ENCODE assay signal across 8 cellular contexts in genomic region chr11:61827573-61828378, GRCh38. TPM values are rescaled to one million over a fixed set of nuclear protein-coding genes. Genes with fewer than 3 reads are reported as not detected.
A peak's percentile ranks its signal among the peaks of the same experiment; 100 is the strongest.
DNase-seq lines count a peak whose midpoint lies in the region; ATAC-seq and TF ChIP-seq lines count a peak whose summit lies in the region.

TSS of gene FADS2 (plus strand) at chr11:61828300. CDS start at chr11:61828391, 91 bp downstream.

- DNase-seq in DMS53 (lab: John Stamatoyannopoulos, UW) (peak; percentile 98), KG1 (lab: John Stamatoyannopoulos, UW) (peak; percentile 94), RPMI7951 (ENCODE audit: low read depth) (peak; percentile 87), activated gamma-delta T cell treated with Interleukin-2 at 50 U/mL for 16 hours (peak; percentile 54), foreskin keratinocyte (peak; percentile 73 to 90)

- no peaks in the 10 kb centered on the region for H3K36me3 ChIP-seq in neural cell (ENCODE audit: insufficient read depth, low read length)

- peak; percentile 26 for TF ChIP-seq CTCF in foreskin keratinocyte (conservative IDR thresholded peaks at IDR 0.05)
- TF ChIP-seq CTCF in neural cell (IDR thresholded peaks at IDR 0.05; ENCODE audit: poor library complexity, severe bottlenecking), result peak; percentile 32
- no peak for TF ChIP-seq CTCF in subcutaneous adipose tissue (IDR thresholded peaks at IDR 0.05; ENCODE audit: low read depth)

- H3K4me1 ChIP-seq in foreskin keratinocyte, result peaks cover 13% of the 10 kb centered on the region

- H3K9me3 ChIP-seq in neural cell (ENCODE audit: low read length), result no peaks in the 10 kb centered on the region

- peaks cover 8% of the 10 kb centered on the region for H4K20me1 ChIP-seq in neural cell (ENCODE audit: insufficient read depth)

- H3K27me3 ChIP-seq in foreskin keratinocyte, result no peaks in the 10 kb centered on the region
- H3K27me3 ChIP-seq in neural cell (ENCODE audit: insufficient read depth, low read depth, low read length), result no peaks in the 10 kb centered on the region

- H3F3A ChIP-seq in neural cell (ENCODE audit: insufficient read depth, low read length, poor library complexity, severe bottlenecking), result peaks cover 8% of the 10 kb centered on the region

- TF ChIP-seq RAD21 in neural cell (conservative IDR thresholded peaks at IDR 0.05), result no peak

- H3K4me2 ChIP-seq in neural cell (ENCODE audit: low read length), result peak within 1 kb of the TSS; percentile 98

- peak within 1 kb of the TSS; percentile 65 for H2AFZ ChIP-seq in neural cell (ENCODE audit: low read depth, low read length)

- H3K4me3 ChIP-seq in neural cell (ENCODE audit: low read length), result peak within 1 kb of the TSS; percentile 100

- peak; percentile 59 for TF ChIP-seq EP300 in neural cell (conservative IDR thresholded peaks at IDR 0.05; ENCODE audit: poor library complexity, severe bottlenecking)

- peak; percentile 76 for ATAC-seq in GM21619 (IDR thresholded peaks at IDR 0.05; ENCODE audit: unreplicated experiment)
- peak; percentile 71 for ATAC-seq in foreskin keratinocyte

- H3K9ac ChIP-seq in neural cell (ENCODE audit: low read length), result peak within 1 kb of the TSS; percentile 100

- peak within 1 kb of the TSS; percentile 89 for H3K27ac ChIP-seq in foreskin keratinocyte
- peak within 1 kb of the TSS; percentile 100 for H3K27ac ChIP-seq in neural cell (ENCODE audit: low read length)

- no peaks in the 10 kb centered on the region for H3K9me2 ChIP-seq in neural cell (ENCODE audit: insufficient read depth, low read length)

- H3K79me2 ChIP-seq in neural cell (replicated peaks; ENCODE audit: insufficient read depth, low read length), result peaks cover 48% of the 10 kb centered on the region

TF ChIP-seq in neural cell, 6 proteins besides CTCF, POLR2A, EP300 and RAD21:
- TF ChIP-seq EZH2 (IDR thresholded peaks at IDR 0.05; ENCODE audit: borderline replicate concordance, insufficient read depth, low read length, poor library complexity, severe bottlenecking) (no peak), SMC3 (conservative IDR thresholded peaks at IDR 0.05; ENCODE audit: poor library complexity) (peak; percentile 12), REST (IDR thresholded peaks at IDR 0.05; ENCODE audit: borderline replicate concordance) (peak; percentile 82), TAF1 (IDR thresholded peaks at IDR 0.05; ENCODE audit: low read depth) (peak; percentile 61), POLR2AphosphoS5 (IDR thresholded peaks at IDR 0.05) (peak; percentile 76), MXI1 (conservative IDR thresholded peaks at IDR 0.05; ENCODE audit: poor library complexity, severe bottlenecking) (peak; percentile 17)

RNA-seq across cellular contexts. Expression of gene FADS2, which starts in this region (rescaled TPM):
- 42.3 and 48.8 TPM in 2 replicates for total RNA-seq in RPMI7951 (2014; rRNA removed; shearing (Covaris generic))
- total RNA-seq in foreskin keratinocyte (517 and 543 TPM in 2 replicates), subcutaneous adipose tissue (10 to 100 TPM in 3 of 4 donors, 1 to 10 TPM in 1; 5.4 to 24.8 (median 14.7) TPM)
- polyA plus RNA-seq in foreskin keratinocyte (354 and 363 TPM in 2 replicates), neural cell (145 and 152 TPM in 2 replicates)
- 211 and 242 TPM in 2 replicates for polyA minus RNA-seq in neural cell

Comparison
In these comparisons a context has a peak if more than half of its experiments do, and no peak if none do; other contexts are left out.
1. Peak in every context shown above with its lines: DNase-seq, ATAC-seq, H3K4me3 ChIP-seq and H3K27ac ChIP-seq.
2. RNA of gene FADS2 (total RNA-seq): 517 to 543 TPM in foreskin keratinocyte; 42.3 to 48.8 TPM in RPMI7951 and 5.4 to 24.8 TPM in subcutaneous adipose tissue; every median in the first group is over 10 times any median in the second.